1 cellular context compared by ENCODE assay signal in the genomic region with DNA sequence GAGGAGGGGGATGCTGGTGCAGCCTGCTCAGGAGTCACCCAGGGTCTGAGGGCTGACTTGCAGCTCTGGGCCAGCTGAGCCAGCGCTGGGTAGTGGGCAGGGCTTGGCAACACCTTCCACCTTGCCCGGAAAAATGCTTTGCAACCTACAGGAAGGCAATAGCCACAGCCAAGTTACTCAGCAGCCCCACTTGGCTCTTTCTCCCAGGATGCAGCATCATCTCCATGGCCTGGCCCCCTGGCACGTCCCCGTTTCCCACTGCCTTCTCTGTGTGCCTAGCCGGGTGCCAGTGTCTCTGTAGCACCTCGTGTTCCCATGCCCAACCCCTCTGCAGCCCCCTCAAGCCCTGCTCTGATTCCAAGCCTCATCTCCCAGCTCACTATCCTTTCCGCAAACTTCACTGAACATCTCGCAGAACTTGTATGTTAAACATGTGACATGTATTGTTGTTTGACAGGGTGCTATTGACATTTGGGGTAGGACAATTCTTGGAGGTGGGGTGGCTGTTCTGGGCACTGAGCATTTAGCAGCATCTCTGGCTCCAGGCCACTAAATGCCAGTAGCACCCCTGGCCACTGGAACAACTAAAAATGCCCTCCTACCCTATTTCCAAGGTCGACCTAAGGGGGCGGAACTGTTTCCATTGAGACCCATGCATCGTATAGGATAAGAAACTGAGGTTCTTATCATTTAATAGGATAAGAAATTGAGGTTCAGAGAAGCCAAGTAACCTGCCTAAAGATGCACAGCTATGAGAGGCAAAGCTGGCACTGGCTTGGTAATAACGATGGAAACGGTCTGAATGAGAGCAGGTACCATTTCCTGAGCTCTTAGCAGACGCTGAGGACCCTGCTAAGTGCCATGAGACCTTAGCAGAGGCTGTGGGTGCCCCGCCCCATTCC.
TF ChIP-seq lines count a peak whose summit lies in the region.

No MANE protein-coding gene starts in this region.

TF ChIP-seq in HepG2, 621 proteins besides CTCF, POLR2A, EP300 and RAD21:
- 0 out of 2 replicates have a peak, but pooled peaks have one; percentile 36 for TF ChIP-seq TERF1 (CRISPR knock-in tag; IDR thresholded peaks at IDR 0.05)
- TF ChIP-seq, protein P1, sequence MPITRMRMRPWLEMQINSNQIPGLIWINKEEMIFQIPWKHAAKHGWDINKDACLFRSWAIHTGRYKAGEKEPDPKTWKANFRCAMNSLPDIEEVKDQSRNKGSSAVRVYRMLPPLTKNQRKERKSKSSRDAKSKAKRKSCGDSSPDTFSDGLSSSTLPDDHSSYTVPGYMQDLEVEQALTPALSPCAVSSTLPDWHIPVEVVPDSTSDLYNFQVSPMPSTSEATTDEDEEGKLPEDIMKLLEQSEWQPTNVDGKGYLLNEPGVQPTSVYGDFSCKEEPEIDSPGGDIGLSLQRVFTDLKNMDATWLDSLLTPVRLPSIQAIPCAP (CRISPR knock-in tag; IDR thresholded peaks at IDR 0.05; ENCODE audit: low read depth): no peak
- TF ChIP-seq, protein P2, sequence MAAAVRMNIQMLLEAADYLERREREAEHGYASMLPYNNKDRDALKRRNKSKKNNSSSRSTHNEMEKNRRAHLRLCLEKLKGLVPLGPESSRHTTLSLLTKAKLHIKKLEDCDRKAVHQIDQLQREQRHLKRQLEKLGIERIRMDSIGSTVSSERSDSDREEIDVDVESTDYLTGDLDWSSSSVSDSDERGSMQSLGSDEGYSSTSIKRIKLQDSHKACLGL (CRISPR knock-in tag; IDR thresholded peaks at IDR 0.05): no peak
- 0 out of 2 replicates have a peak, but pooled peaks have one; percentile 54 for TF ChIP-seq ZNF318 (CRISPR knock-in tag; IDR thresholded peaks at IDR 0.05)
- TF ChIP-seq NPAS2 (CRISPR knock-in tag; IDR thresholded peaks at IDR 0.05; ENCODE audit: borderline replicate concordance): no peak
- no peak for TF ChIP-seq ZNF562 (CRISPR knock-in tag; IDR thresholded peaks at IDR 0.05; ENCODE audit: borderline replicate concordance)
- TF ChIP-seq ZNF768 (CRISPR knock-in tag; IDR thresholded peaks at IDR 0.05): peak; percentile 91
- 0 out of 2 replicates have a peak, but pooled peaks have one; percentile 31 for TF ChIP-seq NRL (CRISPR knock-in tag; IDR thresholded peaks at IDR 0.05; ENCODE audit: borderline replicate concordance)
- 0 out of 2 replicates have a peak, but pooled peaks have one; percentile 18 for TF ChIP-seq ZFX (CRISPR knock-in tag; IDR thresholded peaks at IDR 0.05; ENCODE audit: low read depth)
- TF ChIP-seq CERS6 (CRISPR knock-in tag; IDR thresholded peaks at IDR 0.05): no peak
- TF ChIP-seq, protein P3, sequence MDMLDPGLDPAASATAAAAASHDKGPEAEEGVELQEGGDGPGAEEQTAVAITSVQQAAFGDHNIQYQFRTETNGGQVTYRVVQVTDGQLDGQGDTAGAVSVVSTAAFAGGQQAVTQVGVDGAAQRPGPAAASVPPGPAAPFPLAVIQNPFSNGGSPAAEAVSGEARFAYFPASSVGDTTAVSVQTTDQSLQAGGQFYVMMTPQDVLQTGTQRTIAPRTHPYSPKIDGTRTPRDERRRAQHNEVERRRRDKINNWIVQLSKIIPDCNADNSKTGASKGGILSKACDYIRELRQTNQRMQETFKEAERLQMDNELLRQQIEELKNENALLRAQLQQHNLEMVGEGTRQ (IDR thresholded peaks at IDR 0.05; ENCODE audit: low read depth, low read length): no peak
- TF ChIP-seq, protein P3 (CRISPR knock-in tag; IDR thresholded peaks at IDR 0.05; ENCODE audit: borderline replicate concordance): no peak
- no peak for TF ChIP-seq ZNF253 (CRISPR knock-in tag; IDR thresholded peaks at IDR 0.05; ENCODE audit: borderline replicate concordance)
- no peak for TF ChIP-seq LRRFIP1 (CRISPR knock-in tag; conservative IDR thresholded peaks at IDR 0.05)
- no peak for TF ChIP-seq KDM5B (CRISPR knock-in tag; IDR thresholded peaks at IDR 0.05; ENCODE audit: borderline replicate concordance)
- no peak for TF ChIP-seq ZSCAN25 (CRISPR knock-in tag; IDR thresholded peaks at IDR 0.05)
- TF ChIP-seq, protein P4, sequence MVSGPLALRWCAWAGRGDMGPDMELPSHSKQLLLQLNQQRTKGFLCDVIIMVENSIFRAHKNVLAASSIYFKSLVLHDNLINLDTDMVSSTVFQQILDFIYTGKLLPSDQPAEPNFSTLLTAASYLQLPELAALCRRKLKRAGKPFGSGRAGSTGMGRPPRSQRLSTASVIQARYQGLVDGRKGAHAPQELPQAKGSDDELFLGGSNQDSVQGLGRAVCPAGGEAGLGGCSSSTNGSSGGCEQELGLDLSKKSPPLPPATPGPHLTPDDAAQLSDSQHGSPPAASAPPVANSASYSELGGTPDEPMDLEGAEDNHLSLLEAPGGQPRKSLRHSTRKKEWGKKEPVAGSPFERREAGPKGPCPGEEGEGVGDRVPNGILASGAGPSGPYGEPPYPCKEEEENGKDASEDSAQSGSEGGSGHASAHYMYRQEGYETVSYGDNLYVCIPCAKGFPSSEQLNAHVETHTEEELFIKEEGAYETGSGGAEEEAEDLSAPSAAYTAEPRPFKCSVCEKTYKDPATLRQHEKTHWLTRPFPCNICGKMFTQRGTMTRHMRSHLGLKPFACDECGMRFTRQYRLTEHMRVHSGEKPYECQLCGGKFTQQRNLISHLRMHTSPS (CRISPR knock-in tag; IDR thresholded peaks at IDR 0.05; ENCODE audit: low read depth): no peak
TF ChIP-seq in HepG2: peak in this region for 5.
